33 cellular contexts compared by ENCODE assay signal in genomic region chr3:50203113-50203852, GRCh38. TPM values are rescaled to one million over a fixed set of nuclear protein-coding genes. Genes with fewer than 3 reads are reported as not detected.
A peak's percentile ranks its signal among the peaks of the same experiment; 100 is the strongest.
DNase-seq lines count a peak whose midpoint lies in the region; ATAC-seq and TF ChIP-seq lines count a peak whose summit lies in the region.
"Had no signal": no experiment of that assay in that cellular context is flagged by ENCODE, and none has a peak within 500 bp of the region (broad histone marks: within the 10 kb centered on the region; RNA-seq: fewer than 3 reads in every experiment).

No MANE protein-coding gene starts in this region.

- H3K27ac ChIP-seq in osteoblast (ENCODE audit: low read depth, low read length) (no peak overlapping the region), suprapubic skin (no peak overlapping the region)
- H3K27ac ChIP-seq: 22Rv1, cardiac muscle cell, coronary artery, epithelial cell of prostate, left lung had no signal

- DNase-seq in DMS53 (lab: John Stamatoyannopoulos, UW): peak; percentile 43
- no peak for DNase-seq in DMS53 treated with DMSO at 0.1 percent for 48 hours (lab: John Stamatoyannopoulos, UW; ENCODE audit: unreplicated experiment)
- DNase-seq in T-helper 17 cell: no peak
- DNase-seq in left lobe of liver (ENCODE audit: low spot score): peak; percentile 81
- peak; percentile 92 for DNase-seq in osteoblast (ENCODE audit: insufficient read length, low spot score, missing footprints)
- no peak for DNase-seq in suprapubic skin (ENCODE audit: low spot score in 2 of 2)
- DNase-seq: activated CD4-positive, alpha-beta T cell treated with anti-CD3 and anti-CD28 coated beads for 4 hours; activated effector memory CD4-positive, alpha-beta T cell treated with Interleukin-2 at 50 U/mL for 16 hours; activated T-cell treated with anti-CD3 and anti-CD28 coated beads, Interleukin-2, amount 50 U/mL, for 1 hour; anterior cingulate cortex; C1 segment of cervical spinal cord; effector memory CD4-positive, alpha-beta T cell; GOT3; KBM-7; left lung; mesendoderm; NCI-H1092 treated with DMSO at 0.1 percent for 48 hours; NCI-H1930; NCI-H510A treated with DMSO at 0.1 percent for 48 hours; nucleus accumbens; stimulated activated naive CD4-positive, alpha-beta T cell had no signal

- H3K36me3 ChIP-seq in osteoblast (ENCODE audit: insufficient read depth, low read length): no peaks in the 10 kb centered on the region
- no peaks in the 10 kb centered on the region for H3K36me3 ChIP-seq in suprapubic skin
- H3K36me3 ChIP-seq: cardiac muscle cell, left lung had no signal

- TF ChIP-seq CTCF in osteoblast (IDR thresholded peaks at IDR 0.05; ENCODE audit: extremely low read depth, low read depth, low read length) (no peak), suprapubic skin (IDR thresholded peaks at IDR 0.05) (no peak)

- H3K4me3 ChIP-seq in osteoblast (ENCODE audit: insufficient read depth, low read length) (no peak overlapping the region), suprapubic skin (no peak overlapping the region)
- H3K4me3 ChIP-seq: cardiac muscle cell, coronary artery, left lung, smooth muscle cell had no signal

- WGBS in suprapubic skin: 85% methylated on average over 5 of the region's 9 CpGs

- peaks cover 2% of the 10 kb centered on the region for H3K36me3 Mint-ChIP-seq in T-helper 17 cell (ENCODE audit: low read depth)
- H3K36me3 Mint-ChIP-seq: activated naive CD4-positive, alpha-beta T cell treated with anti-CD3 and anti-CD28 coated beads, Interleukin-2, amount 50 U/mL, for 72 hours had no signal

- peak overlapping the region; percentile 19 for H3K4me3 Mint-ChIP-seq in T-helper 17 cell
- H3K4me3 Mint-ChIP-seq: T-helper 2 cell treated with Interferon-gamma antibody and Interleukin-4, amounts not matched to agents 5 μg/mL and 100 μg/mL, for 36 hours had no signal

- peaks cover 3% of the 10 kb centered on the region for H3K4me1 Mint-ChIP-seq in T-helper 17 cell

- H3K4me2 ChIP-seq in osteoblast (ENCODE audit: insufficient read depth, low read length): no peak overlapping the region
- H3K4me2 ChIP-seq: smooth muscle cell had no signal

- no peaks in the 10 kb centered on the region for H3K9me3 ChIP-seq in T-helper 17 cell (ENCODE audit: control insufficient read depth, low read length, poor library complexity, severe bottlenecking)
- H3K9me3 ChIP-seq in osteoblast (ENCODE audit: low read depth, low read length): no peaks in the 10 kb centered on the region
- H3K9me3 ChIP-seq in suprapubic skin: no peaks in the 10 kb centered on the region
- H3K9me3 ChIP-seq: left lung had no signal

- H3K27ac Mint-ChIP-seq in T-helper 17 cell: no peak overlapping the region
- H3K27ac Mint-ChIP-seq: activated naive CD4-positive, alpha-beta T cell treated with anti-CD3 and anti-CD28 coated beads, Interleukin-2, amount 50 U/mL, for 72 hours; T-helper 2 cell treated with Interferon-gamma antibody and Interleukin-4, amounts not matched to agents 5 μg/mL and 100 μg/mL, for 36 hours had no signal

- no peaks in the 10 kb centered on the region for H3K4me1 ChIP-seq in osteoblast (ENCODE audit: insufficient read depth, low read length)
- H3K4me1 ChIP-seq in suprapubic skin: peaks cover 14% of the 10 kb centered on the region

- H3K27me3 ChIP-seq in osteoblast (ENCODE audit: insufficient read depth, low read length): peaks cover 65% of the 10 kb centered on the region
- H3K27me3 ChIP-seq in suprapubic skin: peaks cover 67% of the 10 kb centered on the region

- no peaks in the 10 kb centered on the region for H4K20me1 ChIP-seq in osteoblast (ENCODE audit: insufficient read depth, low read length)

- TF ChIP-seq EP300 in suprapubic skin (IDR thresholded peaks at IDR 0.05): no peak

- H2AFZ ChIP-seq in osteoblast (ENCODE audit: low read length): no peak overlapping the region

- H3K27me3 Mint-ChIP-seq in T-helper 17 cell: peaks cover 44% of the 10 kb centered on the region

- TF ChIP-seq POLR2A in suprapubic skin (IDR thresholded peaks at IDR 0.05): no peak

- no peaks in the 10 kb centered on the region for H3K79me2 ChIP-seq in osteoblast (ENCODE audit: insufficient read depth, low read length)

- no peak for ATAC-seq in T-helper 17 cell
- peak; percentile 45 for ATAC-seq in left lobe of liver
- ATAC-seq in GM21447 (IDR thresholded peaks at IDR 0.05; ENCODE audit: unreplicated experiment): no peak
- ATAC-seq in activated CD4-positive, CD25-positive, alpha-beta regulatory T cell treated with anti-CD3 and anti-CD28 coated beads, Interleukin-2, amount 50 U/mL, for 24 hours: no peak
- ATAC-seq: activated naive CD4-positive, alpha-beta T cell treated with anti-CD3 and anti-CD28 coated beads, Interleukin-2, amount 50 U/mL, for 72 hours; left lung had no signal

RNA-seq across cellular contexts. Expression of gene SLC38A3, which starts 1.8 kb away (rescaled TPM):
- total RNA-seq in T-helper 17 cell (under 1 TPM in 1 of 2 donors, not detected in 1; 0.78 TPM), left lobe of liver (242 TPM), osteoblast (0.29 and 0.36 TPM in 2 replicates), suprapubic skin (1 to 10 TPM in 2 of 4 donors, under 1 TPM in 2; 0.25 to 2.2 (median 1.00) TPM)
- total RNA-seq: activated naive CD4-positive, alpha-beta T cell treated with anti-CD3 and anti-CD28 coated beads, Interleukin-2, amount 50 U/mL, for 72 hours; MCF 10A had no signal

RNA-seq across cellular contexts. Expression of gene GNAT1, which starts 11.9 kb away (rescaled TPM):
- under 1 TPM in 1 of 2 donors, not detected in 1; 0.10 TPM for total RNA-seq in T-helper 17 cell
- total RNA-seq in left lobe of liver: 0.08 TPM
- total RNA-seq in osteoblast: not detected in 2 replicates
- total RNA-seq in suprapubic skin: under 1 TPM in 1 of 4 donors, not detected in 3; 0.64 TPM
- total RNA-seq: activated CD8-positive, alpha-beta memory T cell treated with anti-CD3 and anti-CD28 coated beads for 36 hours; activated naive CD4-positive, alpha-beta T cell treated with anti-CD3 and anti-CD28 coated beads, Interleukin-2, amount 50 U/mL, for 72 hours; cardiac muscle cell; left lung; MCF 10A; smooth muscle cell; temporal lobe had no signal

RNA-seq across cellular contexts. Expression of gene GNAI2, which starts 32.7 kb away (rescaled TPM):
- total RNA-seq in T-helper 17 cell (100 to 1,000 TPM; 266 to 288 TPM), left lobe of liver (115 TPM), osteoblast (223 and 248 TPM in 2 replicates), suprapubic skin (10 to 100 TPM; 70.9 to 91.3 (median 76.7) TPM)

RNA-seq across cellular contexts. Expression of gene SEMA3F, which starts 48.2 kb away (rescaled TPM):
- under 1 TPM in 1 of 2 donors, not detected in 1; 0.18 TPM for total RNA-seq in T-helper 17 cell
- total RNA-seq in left lobe of liver: 4.0 TPM
- total RNA-seq in osteoblast: 5.1 and 16.5 TPM in 2 replicates
- 100 to 1,000 TPM; 123 to 188 (median 130) TPM for total RNA-seq in suprapubic skin

Comparison
In these comparisons a context has a peak if more than half of its experiments do, and no peak if none do; other contexts are left out.
1. DNase-seq: peak in DMS53 (single experiment), left lobe of liver (single experiment) and osteoblast (single experiment); none in DMS53 treated with DMSO at 0.1 percent for 48 hours (single experiment), T-helper 17 cell (0 of 3) and suprapubic skin (0 of 2).
2. RNA of gene SLC38A3, which starts 1.8 kb away (total RNA-seq): 242 TPM in left lobe of liver (single experiment); 0.25 to 2.2 TPM in suprapubic skin, 0.78 TPM in T-helper 17 cell and 0.29 to 0.36 TPM in osteoblast; every median in the first group is over 10 times any median in the second.